14 cellular contexts compared by ENCODE assay signal in genomic region chr3:8757551-8758518, GRCh38. TPM values are rescaled to one million over a fixed set of nuclear protein-coding genes. Genes with fewer than 3 reads are reported as not detected.
A peak's percentile ranks its signal among the peaks of the same experiment; 100 is the strongest.
DNase-seq lines count a peak whose midpoint lies in the region; TF ChIP-seq lines count a peak whose summit lies in the region.
"Had no signal": no experiment of that assay in that cellular context is flagged by ENCODE, and none has a peak within 500 bp of the region (broad histone marks: within the 10 kb centered on the region; RNA-seq: fewer than 3 reads in every experiment).

No MANE protein-coding gene starts in this region.

- H3K4me3 ChIP-seq in choroid plexus epithelial cell (ENCODE audit: low read depth, low read length) = no peak overlapping the region
- H3K4me3 ChIP-seq in retinal pigment epithelial cell (ENCODE audit: low read length) = no peak overlapping the region
- H3K4me3 ChIP-seq: esophagus squamous epithelium had no signal

- TF ChIP-seq CTCF in choroid plexus epithelial cell (conservative IDR thresholded peaks at IDR 0.05; ENCODE audit: low read depth, low read length) = no peak
- TF ChIP-seq CTCF in retinal pigment epithelial cell (conservative IDR thresholded peaks at IDR 0.05; ENCODE audit: low read depth, low read length) = peak; percentile 15

- no peak overlapping the region for H3K27ac ChIP-seq in substantia nigra (ENCODE audit: low read depth, low read length, poor library complexity, severe bottlenecking)
- H3K27ac ChIP-seq: 22Rv1, esophagus squamous epithelium had no signal

- DNase-seq in DMS 273 (lab: John Stamatoyannopoulos, UW; ENCODE audit: unreplicated experiment) (peak; percentile 15), DMS 273 treated with DMSO at 0.1 percent for 48 hours (lab: John Stamatoyannopoulos, UW) (no peak), LHCN-M2 (ENCODE audit: low read depth) (peak; percentile 99), choroid plexus epithelial cell (ENCODE audit: low read depth) (peak; percentile 39), retinal pigment epithelial cell (ENCODE audit: low read depth) (peak; percentile 58), NCI-H82 treated with DMSO at 0.1 percent for 48 hours (lab: John Stamatoyannopoulos, UW; ENCODE audit: unreplicated experiment) (no peak), substantia nigra (lab: John Stamatoyannopoulos, UW) (no peak)
- DNase-seq in stimulated activated CD4-positive, alpha-beta T cell treated with anti-CD3 and anti-CD28 coated beads, Interleukin-4, amount 100 ng/mL, for 4 hours = no peak
- DNase-seq: esophagus squamous epithelium, GF-D8, NCI-H187 treated with DMSO at 0.1 percent for 48 hours had no signal

RNA-seq across cellular contexts. Expression of gene OXTR, which starts 11.6 kb away (rescaled TPM):
- total RNA-seq in LHCN-M2 (2014; rRNA removed) = 17.7 and 18.2 TPM in 2 replicates
- 51.4 TPM for polyA plus RNA-seq in LHCN-M2 (2012)

RNA-seq across cellular contexts. Expression of gene CAV3, which starts 24.2 kb away (rescaled TPM):
- 20.3 and 30.4 TPM in 2 replicates for total RNA-seq in LHCN-M2 (2014; rRNA removed)
- polyA plus RNA-seq in LHCN-M2 (2012) = 97.6 TPM
- total RNA-seq: esophagus squamous epithelium, liver, pulmonary artery endothelial cell had no signal
- polyA plus RNA-seq: liver had no signal

Comparison
In these comparisons a context has a peak if more than half of its experiments do, and no peak if none do; other contexts are left out.
1. DNase-seq: peak in DMS 273 (single experiment), LHCN-M2 (single experiment), choroid plexus epithelial cell (single experiment) and retinal pigment epithelial cell (single experiment); none in DMS 273 treated with DMSO at 0.1 percent for 48 hours (single experiment), stimulated activated CD4-positive, alpha-beta T cell treated with anti-CD3 and anti-CD28 coated beads, Interleukin-4, amount 100 ng/mL, for 4 hours (0 of 2), NCI-H82 treated with DMSO at 0.1 percent for 48 hours (single experiment) and substantia nigra (0 of 49).